In genomic region chr9:92501671-92502393, GRCh38 we compare ENCODE assay signal across 8 cellular contexts. TPM values are rescaled to one million over a fixed set of nuclear protein-coding genes. Genes with fewer than 3 reads are reported as not detected.
DNase-seq lines count a peak whose midpoint lies in the region; ATAC-seq and TF ChIP-seq lines count a peak whose summit lies in the region.

No MANE protein-coding gene starts in this region.

- H3K9ac ChIP-seq in PC-3 (ENCODE audit: low read length) (no peak overlapping the region), rectal smooth muscle tissue (ENCODE audit: low read length) (no peak overlapping the region)

- H3K27me3 Mint-ChIP-seq in effector memory CD8-positive, alpha-beta T cell, result no peaks in the 10 kb centered on the region

- CTCF ChIA-PET in A673 (lab: Charles Lee), result interaction anchor here (0.6 kb wide), 1 partner anchor 387 kb away, joined by 4 read pairs; the partner anchor contains the start of gene SPTLC1
- CTCF ChIA-PET in PC-3 (lab: Charles Lee), result no interaction called here

- H3K36me3 ChIP-seq in A673 (ENCODE audit: insufficient read depth, low read length, poor library complexity, severe bottlenecking) (no peaks in the 10 kb centered on the region), PC-3 (ENCODE audit: low read depth, low read length) (no peaks in the 10 kb centered on the region), rectal smooth muscle tissue (ENCODE audit: control insufficient read depth, insufficient read depth, low read length) (no peaks in the 10 kb centered on the region)

- H3K9me3 Mint-ChIP-seq in effector memory CD8-positive, alpha-beta T cell, result no peaks in the 10 kb centered on the region

- intact Hi-C loops in A673 (cut with micrococcal nuclease; ENCODE audit: unreplicated experiment) (no loop called here), PC-3 (cut with micrococcal nuclease) (loop anchor here (10.0 kb wide), 1 partner anchor 123 kb away; no protein-coding TSS in a partner anchor)

- POLR2A ChIA-PET in A673 (lab: Charles Lee; ENCODE audit: low non-redundant PET), result interaction anchor here (0.6 kb wide), 1 partner anchor 150 kb away, joined by 11 read pairs; no protein-coding TSS in a partner anchor
- POLR2A ChIA-PET in PC-3 (lab: Charles Lee; ENCODE audit: unreplicated experiment), result no interaction called here

- H3K27ac Mint-ChIP-seq in effector memory CD8-positive, alpha-beta T cell, result no peak overlapping the region

- no peaks in the 10 kb centered on the region for H4K20me1 ChIP-seq in PC-3 (ENCODE audit: low read length)

- no peaks in the 10 kb centered on the region for H3F3A ChIP-seq in PC-3 (ENCODE audit: low read length, unreplicated experiment)

- no peaks in the 10 kb centered on the region for H3K4me1 ChIP-seq in A673 (ENCODE audit: insufficient read depth, low read length, poor library complexity, severe bottlenecking)
- H3K4me1 ChIP-seq in PC-3 (ENCODE audit: insufficient read depth, low read length), result peaks cover 25% of the 10 kb centered on the region
- peaks cover 32% of the 10 kb centered on the region for H3K4me1 ChIP-seq in rectal smooth muscle tissue (ENCODE audit: control insufficient read depth, insufficient read depth, low read length)

- no peaks in the 10 kb centered on the region for H3K4me1 Mint-ChIP-seq in effector memory CD8-positive, alpha-beta T cell (ENCODE audit: low read depth in 2 of 2)

- no peak overlapping the region for H3K4me3 Mint-ChIP-seq in effector memory CD8-positive, alpha-beta T cell

- ATAC-seq in PC-3 (peak; percentile 72), GM19467 (IDR thresholded peaks at IDR 0.05; ENCODE audit: unreplicated experiment) (no peak)
- no peak for ATAC-seq in effector memory CD8-positive, alpha-beta T cell (replicated peaks)

- H3K27ac ChIP-seq in A673 (ENCODE audit: low read depth, low read length, poor library complexity, severe bottlenecking) (no peak overlapping the region), PC-3 (ENCODE audit: low read length) (no peak overlapping the region), rectal smooth muscle tissue (ENCODE audit: low read depth, low read length) (peak overlapping the region; percentile 53)

- BruUV-seq in A673 (replicated peaks; lab: Mats Ljungman, UMichigan) (no TSS peak), PC-3 (replicated peaks; lab: Mats Ljungman, UMichigan) (no TSS peak)

- H3K27me3 ChIP-seq in A673 (replicated peaks; ENCODE audit: insufficient read depth, low read depth, low read length, poor library complexity), result no peaks in the 10 kb centered on the region
- H3K27me3 ChIP-seq in PC-3 (ENCODE audit: low read length), result no peaks in the 10 kb centered on the region
- no peaks in the 10 kb centered on the region for H3K27me3 ChIP-seq in rectal smooth muscle tissue (ENCODE audit: control insufficient read depth, insufficient read depth, low read length)

- no peak overlapping the region for H3K4me2 ChIP-seq in PC-3 (ENCODE audit: low read length)

- no peaks in the 10 kb centered on the region for H3K79me2 ChIP-seq in PC-3 (ENCODE audit: low read length)

- no peaks in the 10 kb centered on the region for H3K9me2 ChIP-seq in PC-3 (replicated peaks; ENCODE audit: low read length)

- H3K4me3 ChIP-seq in A673 (ENCODE audit: low read depth, low read length, poor library complexity, severe bottlenecking) (no peak overlapping the region), PC-3 (ENCODE audit: low read length) (no peak overlapping the region), rectal smooth muscle tissue (ENCODE audit: low read length) (no peak overlapping the region)

- no peaks in the 10 kb centered on the region for H3K36me3 Mint-ChIP-seq in effector memory CD8-positive, alpha-beta T cell (ENCODE audit: insufficient read depth)

- no peaks in the 10 kb centered on the region for H3K9me3 ChIP-seq in A673 (ENCODE audit: low read depth, low read length, poor library complexity, severe bottlenecking)
- H3K9me3 ChIP-seq in PC-3 (ENCODE audit: low read length), result no peaks in the 10 kb centered on the region

- no peak overlapping the region for H2AFZ ChIP-seq in PC-3 (ENCODE audit: low read length)

- peak; percentile 65 for TF ChIP-seq CTCF in A673 (conservative IDR thresholded peaks at IDR 0.05; ENCODE audit: low read depth, low read length)
- TF ChIP-seq CTCF in GM10266 (IDR thresholded peaks at IDR 0.05; ENCODE audit: control insufficient read depth, insufficient read depth, low read depth, missing control alignments), result peak; percentile 33
- TF ChIP-seq CTCF in PC-3 (conservative IDR thresholded peaks at IDR 0.05; ENCODE audit: low read depth, low read length), result peak; percentile 66

- DNase-seq in A673 (ENCODE audit: low spot score), result peak; percentile 30
- peak; percentile 15 for DNase-seq in GM10266 (ENCODE audit: extremely low spot score)
- peak; percentile 57 for DNase-seq in PC-3
- peak; percentile 91 for DNase-seq in fibroblast of gingiva (ENCODE audit: low read depth)
- DNase-seq in effector memory CD8-positive, alpha-beta T cell, result no peak
- DNase-seq in activated gamma-delta T cell (lab: John Stamatoyannopoulos, UW), result no peak

RNA-seq across cellular contexts. Expression of gene ASPN, which starts 19.5 kb away (rescaled TPM):
- 0.15 and 0.26 TPM in 2 replicates for total RNA-seq in A673 (2021)
- total RNA-seq in PC-3 (2014; rRNA removed), result not detected in 2 replicates

RNA-seq across cellular contexts. Expression of gene ECM2, which starts 34.0 kb away (rescaled TPM):
- total RNA-seq in A673 (2021), result 0.22 and 0.24 TPM in 2 replicates
- 0.29 TPM in 1 of 2 replicates, not detected in the other for total RNA-seq in PC-3 (2014; rRNA removed)

Comparison
In these comparisons a context has a peak if more than half of its experiments do, and no peak if none do; other contexts are left out.
1. DNase-seq: peak in A673 (single experiment), GM10266 (single experiment), PC-3 (single experiment) and fibroblast of gingiva (single experiment); none in effector memory CD8-positive, alpha-beta T cell (0 of 3) and activated gamma-delta T cell (single experiment).
2. Peak in every context shown above with its lines, with median percentiles within 50 percentile points of each other: CTCF ChIP-seq.